24 cellular contexts compared by ENCODE assay signal in genomic region chr2:67544286-67544685, GRCh38.
"Had no signal": no experiment of that assay in that cellular context is flagged by ENCODE, and none has a peak within 500 bp of the region (broad histone marks: within the 10 kb centered on the region; RNA-seq: fewer than 3 reads in every experiment).

No MANE protein-coding gene starts in this region.

- H3K4me1 ChIP-seq: SJSA1 had no signal

- H3K27me3 Mint-ChIP-seq: activated CD4-positive, alpha-beta T cell treated with anti-CD3 and anti-CD28 coated beads, Interleukin-2, amount 10 ng/mL, durations not matched to agents 24 days and 14 days had no signal

- H3K4me1 Mint-ChIP-seq: activated B cell treated with CpG ODN at 0.5 μM for 24 hours; activated CD4-positive, alpha-beta T cell treated with anti-CD3 and anti-CD28 coated beads, Interleukin-2, amount 10 ng/mL, durations not matched to agents 24 days and 14 days; activated naive CD8-positive, alpha-beta T cell treated with anti-CD3 and anti-CD28 coated beads, Interleukin-2, amount 50 U/mL, for 24 hours had no signal

- DNase-seq: activated B cell treated with CpG ODN at 0.5 μM for 24 hours; activated CD4-positive, alpha-beta T cell treated with anti-CD3 and anti-CD28 coated beads for 1 hour; activated CD4-positive, alpha-beta T cell treated with anti-CD3 and anti-CD28 coated beads, Interleukin-2, amount 10 ng/mL, durations not matched to agents 24 days and 14 days; activated CD4-positive, alpha-beta T cell treated with anti-CD3 and anti-CD28 coated beads, Interleukin-2, amount 50 U/mL, for 48 hours; activated CD8-positive, alpha-beta memory T cell treated with anti-CD3 and anti-CD28 coated beads for 24 hours; activated effector memory CD4-positive, alpha-beta T cell treated with anti-CD3 and anti-CD28 coated beads, Interleukin-2, amount 50 U/mL, for 16 hours; activated naive CD4-positive, alpha-beta T cell treated with Interleukin-2 at 50 U/mL for 16 hours; activated naive CD8-positive, alpha-beta T cell treated with anti-CD3 and anti-CD28 coated beads, Interleukin-2, amount 50 U/mL, for 24 hours; activated T-cell treated with anti-CD3 and anti-CD28 coated beads, Interleukin-2, amount 50 U/mL, for 4 hours; amniotic stem cell; brain microvascular endothelial cell; MG63; NCI-H1105; NCI-H1436; NCI-H1694 treated with DMSO at 0.1 percent for 48 hours; NCI-H2029 treated with DMSO at 0.1 percent for 48 hours; NCI-H510A treated with DMSO at 0.1 percent for 48 hours; NCI-H69; PC-3; SHP77 had no signal

- ATAC-seq: activated naive CD4-positive, alpha-beta T cell treated with anti-CD3 and anti-CD28 coated beads, Interleukin-2, amount 50 U/mL, for 72 hours; activated naive CD8-positive, alpha-beta T cell treated with anti-CD3 and anti-CD28 coated beads, Interleukin-2, amount 50 U/mL, for 24 hours; activated T-cell treated with anti-CD3 and anti-CD28 coated beads, Interleukin-2, amount 50 U/mL, for 4 hours; PC-3 had no signal

- H3K27ac Mint-ChIP-seq: activated B cell treated with CpG ODN at 0.5 μM for 24 hours; activated CD4-positive, alpha-beta T cell treated with anti-CD3 and anti-CD28 coated beads, Interleukin-2, amount 10 ng/mL, durations not matched to agents 24 days and 14 days; activated naive CD4-positive, alpha-beta T cell treated with anti-CD3 and anti-CD28 coated beads, Interleukin-2, amount 50 U/mL, for 72 hours; activated naive CD8-positive, alpha-beta T cell treated with anti-CD3 and anti-CD28 coated beads, Interleukin-2, amount 50 U/mL, for 24 hours; T-helper 1 cell treated with Interleukin-12 subunit alpha and Interleukin-12 subunit beta and Interleukin-4 antibody, amounts not matched to agents 30 μg/mL and 1 μg/mL, for 36 hours had no signal

- H3K27ac ChIP-seq: brain microvascular endothelial cell, cardiac muscle cell, SJSA1 had no signal

- H3K4me3 Mint-ChIP-seq: activated B cell treated with CpG ODN at 0.5 μM for 24 hours; activated CD4-positive, alpha-beta T cell treated with anti-CD3 and anti-CD28 coated beads, Interleukin-2, amount 10 ng/mL, durations not matched to agents 24 days and 14 days; activated naive CD8-positive, alpha-beta T cell treated with anti-CD3 and anti-CD28 coated beads, Interleukin-2, amount 50 U/mL, for 24 hours; activated T-cell treated with anti-CD3 and anti-CD28 coated beads, Interleukin-2, amount 50 U/mL, for 4 hours; T-helper 1 cell treated with Interleukin-12 subunit alpha and Interleukin-12 subunit beta and Interleukin-4 antibody, amounts not matched to agents 30 μg/mL and 1 μg/mL, for 36 hours had no signal

- H3K4me3 ChIP-seq: cardiac muscle cell, MG63, SJSA1 had no signal

- H3K36me3 ChIP-seq: brain microvascular endothelial cell, cardiac muscle cell, MG63, SJSA1 had no signal

- H3K9me3 ChIP-seq: MG63 had no signal

- H3K27me3 ChIP-seq: brain microvascular endothelial cell, cardiac muscle cell, MG63, SJSA1 had no signal
